25 cellular contexts compared by ENCODE assay signal in genomic region chr5:171857537-171857936, GRCh38.
DNase-seq lines count a peak whose midpoint lies in the region; TF ChIP-seq lines count a peak whose summit lies in the region.
"Had no signal": no experiment of that assay in that cellular context is flagged by ENCODE, and none has a peak within 500 bp of the region (broad histone marks: within the 10 kb centered on the region; RNA-seq: fewer than 3 reads in every experiment).

No MANE protein-coding gene starts in this region.

- H3K27ac Mint-ChIP-seq in glutamatergic neuron (ENCODE audit: unreplicated experiment) (peak overlapping the region; percentile 79), neural crest cell (ENCODE audit: unreplicated experiment) (peak overlapping the region; percentile 92)
- H3K27ac Mint-ChIP-seq: activated naive CD8-positive, alpha-beta T cell had no signal

- H3K79me2 ChIP-seq in GM23248 (ENCODE audit: insufficient read depth) = no peaks in the 10 kb centered on the region

- 88% methylated on average over 13 of the region's 13 CpGs for WGBS in GM23248 (ENCODE audit: low coverage in 1 of 2, low lambda C conversion rate in 2 of 2, missing lambda C conversion rate in 2 of 2), 2 experiments

- peaks cover 14% of the 10 kb centered on the region for H3K36me3 Mint-ChIP-seq in glutamatergic neuron (ENCODE audit: unreplicated experiment)
- H3K36me3 Mint-ChIP-seq in neural crest cell (ENCODE audit: low read depth) = peaks cover 27% of the 10 kb centered on the region

- H3K36me3 ChIP-seq in GM23248 (ENCODE audit: low read depth) = no peaks in the 10 kb centered on the region; the same call in 1 of the 2 replicates
- H3K36me3 ChIP-seq: BE2C, vagina, WERI-Rb-1 had no signal

- H3K4me1 Mint-ChIP-seq in glutamatergic neuron (ENCODE audit: low read depth, unreplicated experiment) (peaks cover 13% of the 10 kb centered on the region), neural crest cell (peaks cover 35% of the 10 kb centered on the region)

- no peak overlapping the region for H2AFZ ChIP-seq in GM23248

- in situ Hi-C loops in G401 (cut with HindIII; ENCODE audit: low sequenced_read_pairs) = no loop called here
- in situ Hi-C loops in GM23248 (cut with MboI) = no loop called here

- no peak overlapping the region for H3K9ac ChIP-seq in GM23248

- peaks cover 7% of the 10 kb centered on the region for H3K27me3 Mint-ChIP-seq in glutamatergic neuron (ENCODE audit: unreplicated experiment)
- H3K27me3 Mint-ChIP-seq in neural crest cell (ENCODE audit: low read depth) = no peaks in the 10 kb centered on the region
- H3K27me3 Mint-ChIP-seq: activated naive CD8-positive, alpha-beta T cell; stimulated activated naive B cell treated with anti-CD40 and anti-IgM and Interleukin-4, amounts not matched to agents 10 μg/mL and 1 μg/mL and 100 μg/mL, for 72 hours had no signal

- no peak overlapping the region for H3K4me3 ChIP-seq in GM23248
- H3K4me3 ChIP-seq: ascending aorta, lower lobe of right lung, smooth muscle cell, testis, vagina had no signal

- H3K27ac ChIP-seq in GM23248 = no peak overlapping the region
- H3K27ac ChIP-seq: ascending aorta, foreskin keratinocyte, lower lobe of right lung, testis, vagina, WERI-Rb-1 had no signal

- no peaks in the 10 kb centered on the region for H4K20me1 ChIP-seq in GM23248 (ENCODE audit: insufficient read depth)

- no peaks in the 10 kb centered on the region for H3K27me3 ChIP-seq in GM23248 (replicated peaks; ENCODE audit: insufficient read depth)
- H3K27me3 ChIP-seq: ascending aorta, BE2C, foreskin keratinocyte, testis, vagina had no signal

- DNase-seq in G401 (ENCODE audit: low spot score) (peak; percentile 54), amniotic epithelial cell (ENCODE audit: low read depth) (peak; percentile 57), glutamatergic neuron (peak; percentile 45), neural crest cell (ENCODE audit: low read depth, low spot score) (no peak), GM23248 (no peak), NCI-H446 treated with DMSO at 0.1 percent for 48 hours (lab: John Stamatoyannopoulos, UW) (no peak), NCI-H524 treated with DMSO at 0.1 percent for 48 hours (lab: John Stamatoyannopoulos, UW) (no peak)
- no peak for DNase-seq in activated effector memory CD4-positive, alpha-beta T cell treated with anti-CD3 and anti-CD28 coated beads, Interleukin-2, amount 50 U/mL, for 16 hours
- DNase-seq: activated CD4-positive, alpha-beta T cell treated with anti-CD3 and anti-CD28 coated beads, Interleukin-2, amount 50 U/mL, for 1 hour; BE2C; effector memory CD4-positive, alpha-beta T cell; foreskin keratinocyte; lower lobe of right lung; NCI-H1048; NCI-H187; NCI-H2171 treated with DMSO at 0.1 percent for 48 hours; NCI-H774; stimulated activated naive B cell treated with anti-CD40 and anti-IgM and Interleukin-4, amounts not matched to agents 10 μg/mL and 1 μg/mL and 100 μg/mL, for 72 hours; T-helper 9 cell; testis; WERI-Rb-1 had no signal

- 0 out of 2 replicates have a peak, but pooled peaks cover 2% of the 10 kb centered on the region for H3F3A ChIP-seq in GM23248 (ENCODE audit: insufficient read depth)

- peaks cover 9% of the 10 kb centered on the region for H3K9me3 Mint-ChIP-seq in glutamatergic neuron (ENCODE audit: unreplicated experiment)
- H3K9me3 Mint-ChIP-seq in neural crest cell = no peaks in the 10 kb centered on the region

- no peak overlapping the region for H3K4me2 ChIP-seq in GM23248 (ENCODE audit: unreplicated experiment)
- H3K4me2 ChIP-seq: smooth muscle cell had no signal

- H3K9me2 ChIP-seq in GM23248 (ENCODE audit: insufficient read depth) = no peaks in the 10 kb centered on the region

- no peaks in the 10 kb centered on the region for H3K9me3 ChIP-seq in GM23248 (ENCODE audit: low read depth)
- H3K9me3 ChIP-seq: ascending aorta, BE2C, lower lobe of right lung, testis, vagina had no signal

- H3K4me1 ChIP-seq in GM23248 (ENCODE audit: insufficient read depth) = peaks cover 12% of the 10 kb centered on the region
- H3K4me1 ChIP-seq: ascending aorta, BE2C, foreskin keratinocyte, testis, vagina had no signal

- TF ChIP-seq CTCF in glutamatergic neuron (IDR thresholded peaks at IDR 0.05; ENCODE audit: partially characterized antibody, unreplicated experiment) (no peak), neural crest cell (conservative IDR thresholded peaks at IDR 0.05) (no peak)

- H3K4me3 Mint-ChIP-seq in glutamatergic neuron (ENCODE audit: unreplicated experiment) (peak overlapping the region; percentile 9), neural crest cell (no peak overlapping the region)
- H3K4me3 Mint-ChIP-seq: activated naive CD8-positive, alpha-beta T cell; stimulated activated naive B cell treated with anti-CD40 and anti-IgM and Interleukin-4, amounts not matched to agents 10 μg/mL and 1 μg/mL and 100 μg/mL, for 72 hours had no signal

Comparison
In these comparisons a context has a peak if more than half of its experiments do, and no peak if none do; other contexts are left out.
1. DNase-seq: peak in G401 (single experiment), amniotic epithelial cell (single experiment) and glutamatergic neuron (single experiment); none in neural crest cell (single experiment), GM23248 (single experiment), activated effector memory CD4-positive, alpha-beta T cell treated with anti-CD3 and anti-CD28 coated beads, Interleukin-2, amount 50 U/mL, for 16 hours (single experiment), NCI-H446 treated with DMSO at 0.1 percent for 48 hours (single experiment) and NCI-H524 treated with DMSO at 0.1 percent for 48 hours (single experiment).